28 cellular contexts compared by ENCODE assay signal in genomic region chr4:171573181-171573580, GRCh38.
"Had no signal": no experiment of that assay in that cellular context is flagged by ENCODE, and none has a peak within 500 bp of the region (broad histone marks: within the 10 kb centered on the region; RNA-seq: fewer than 3 reads in every experiment).

No MANE protein-coding gene starts in this region.

- H3K27ac Mint-ChIP-seq: stimulated activated effector memory CD8-positive, alpha-beta T cell treated with anti-CD3 and anti-CD28 coated beads, Interleukin-12 subunit alpha, Interleukin-12 subunit beta, amount 100 ng/mL, for 72 hours; stimulated activated naive B cell treated with anti-CD40 and anti-IgM and Interleukin-4, amounts not matched to agents 10 μg/mL and 1 μg/mL and 100 μg/mL, for 72 hours; stimulated activated naive CD8-positive, alpha-beta T cell treated with anti-CD3 and anti-CD28 coated beads, Interleukin-15, amount 100 ng/mL, for 72 hours; stimulated activated naive CD8-positive, alpha-beta T cell treated with anti-CD3 and anti-CD28 coated beads, Interleukin-15, Interleukin-2, amounts not matched to agents 100 ng/mL and 50 ng/mL, for 24 hours; type B pancreatic cell had no signal

- H3K27me3 ChIP-seq: stomach, suprapubic skin, testis, thyroid gland, tibial artery, tibial nerve, transverse colon, upper lobe of left lung, upper lobe of right lung, uterus, vagina had no signal

- DNase-seq: stimulated activated CD4-positive, alpha-beta T cell treated with anti-CD3 and anti-CD28 coated beads, Interleukin-2, amount 100 ng/mL, for 24 hours; stimulated activated CD4-positive, alpha-beta T cell treated with anti-CD3 and anti-CD28 coated beads, Interleukin-2, amount 100 ng/mL, for 48 hours; stimulated activated CD4-positive, alpha-beta T cell treated with anti-CD3 and anti-CD28 coated beads, Interleukin-4, amount 100 ng/mL, for 1 hour; stimulated activated CD4-positive, alpha-beta T cell treated with anti-CD3 and anti-CD28 coated beads, Interleukin-4, amount 100 ng/mL, for 24 hours; stimulated activated CD4-positive, alpha-beta T cell treated with anti-CD3 and anti-CD28 coated beads, Interleukin-4, amount 100 ng/mL, for 4 hours; stimulated activated CD8-positive, alpha-beta memory T cell treated with anti-CD3 and anti-CD28 coated beads, Interleukin-4, amount 100 ng/mL, for 48 hours; stimulated activated naive B cell treated with anti-CD40 and anti-IgM and Interleukin-4, amounts not matched to agents 10 μg/mL and 1 μg/mL and 100 μg/mL, for 72 hours; stimulated activated naive CD4-positive, alpha-beta T cell; stimulated activated naive CD4-positive, alpha-beta T cell treated with Interleukin-2 at 50 U/mL for 16 hours; stimulated activated naive CD8-positive, alpha-beta T cell treated with anti-CD3 and anti-CD28 coated beads, Interleukin-15, amount 100 ng/mL, for 72 hours; stimulated activated naive CD8-positive, alpha-beta T cell treated with anti-CD3 and anti-CD28 coated beads, Interleukin-15, Interleukin-2, amounts not matched to agents 100 U/mL and 50 U/mL, for 24 hours; stomach; substantia nigra; testis; thyroid gland; tibial artery; transverse colon; trophoblast cell; upper lobe of left lung; upper lobe of right lung; uterus had no signal

- H3K27ac ChIP-seq: stomach, suprapubic skin, testis, thoracic aorta, thyroid gland, tibial artery, tibial nerve, transverse colon, upper lobe of left lung, upper lobe of right lung, uterus, vagina had no signal

- H3K4me3 ChIP-seq: stomach, suprapubic skin, testis, thoracic aorta, thyroid gland, tibial artery, tibial nerve, transverse colon, upper lobe of left lung, upper lobe of right lung, uterus, vagina had no signal

- H3K4me1 ChIP-seq: stomach, suprapubic skin, testis, thyroid gland, tibial artery, tibial nerve, transverse colon, upper lobe of left lung, upper lobe of right lung, uterus, vagina had no signal

- H3K36me3 Mint-ChIP-seq: stimulated activated effector memory CD8-positive, alpha-beta T cell treated with anti-CD3 and anti-CD28 coated beads, Interleukin-12 subunit alpha, Interleukin-12 subunit beta, amount 100 ng/mL, for 72 hours; stimulated activated naive B cell treated with anti-CD40 and anti-IgM and Interleukin-4, amounts not matched to agents 10 μg/mL and 1 μg/mL and 100 μg/mL, for 72 hours; type B pancreatic cell had no signal

- H3K9me3 ChIP-seq: testis, thoracic aorta, thyroid gland, tibial artery, tibial nerve, transverse colon, upper lobe of left lung, upper lobe of right lung, uterus, vagina had no signal

- H3K4me1 Mint-ChIP-seq: stimulated activated effector memory CD8-positive, alpha-beta T cell treated with anti-CD3 and anti-CD28 coated beads, Interleukin-12 subunit alpha, Interleukin-12 subunit beta, amount 100 ng/mL, for 72 hours; stimulated activated naive B cell treated with anti-CD40 and anti-IgM and Interleukin-4, amounts not matched to agents 10 μg/mL and 1 μg/mL and 100 μg/mL, for 72 hours; stimulated activated naive CD8-positive, alpha-beta T cell treated with anti-CD3 and anti-CD28 coated beads, Interleukin-15, amount 100 ng/mL, for 72 hours had no signal

- H3K4me3 Mint-ChIP-seq: stimulated activated effector memory CD8-positive, alpha-beta T cell treated with anti-CD3 and anti-CD28 coated beads, Interleukin-12 subunit alpha, Interleukin-12 subunit beta, amount 100 ng/mL, for 72 hours; stimulated activated naive B cell treated with anti-CD40 and anti-IgM and Interleukin-4, amounts not matched to agents 10 μg/mL and 1 μg/mL and 100 μg/mL, for 72 hours; stimulated activated naive CD8-positive, alpha-beta T cell treated with anti-CD3 and anti-CD28 coated beads, Interleukin-15, amount 100 ng/mL, for 72 hours; stimulated activated naive CD8-positive, alpha-beta T cell treated with anti-CD3 and anti-CD28 coated beads, Interleukin-15, Interleukin-2, amounts not matched to agents 100 ng/mL and 50 ng/mL, for 24 hours; type B pancreatic cell had no signal

- H3K36me3 ChIP-seq: stomach, suprapubic skin, thoracic aorta, thyroid gland, tibial artery, tibial nerve, transverse colon, upper lobe of left lung, upper lobe of right lung, uterus, vagina had no signal

- H3K27me3 Mint-ChIP-seq: stimulated activated naive B cell treated with anti-CD40 and anti-IgM and Interleukin-4, amounts not matched to agents 10 μg/mL and 1 μg/mL and 100 μg/mL, for 72 hours; stimulated activated naive CD8-positive, alpha-beta T cell treated with anti-CD3 and anti-CD28 coated beads, Interleukin-15, amount 100 ng/mL, for 72 hours; stimulated activated naive CD8-positive, alpha-beta T cell treated with anti-CD3 and anti-CD28 coated beads, Interleukin-15, Interleukin-2, amounts not matched to agents 100 ng/mL and 50 ng/mL, for 24 hours; type B pancreatic cell had no signal

- ATAC-seq: stimulated activated effector memory CD8-positive, alpha-beta T cell treated with anti-CD3 and anti-CD28 coated beads, Interleukin-12 subunit alpha, Interleukin-12 subunit beta, amount 100 ng/mL, for 72 hours; stimulated activated naive B cell treated with anti-CD40 and anti-IgM and Interleukin-4, amounts not matched to agents 10 μg/mL and 1 μg/mL and 100 μg/mL, for 72 hours; stimulated activated naive CD8-positive, alpha-beta T cell treated with anti-CD3 and anti-CD28 coated beads, Interleukin-15, amount 100 ng/mL, for 72 hours; stimulated activated naive CD8-positive, alpha-beta T cell treated with anti-CD3 and anti-CD28 coated beads, Interleukin-15, Interleukin-2, amounts not matched to agents 100 U/mL and 50 U/mL, for 24 hours; upper lobe of right lung had no signal
